ENCODE assay signal across 17 cellular contexts in the genomic region with DNA sequence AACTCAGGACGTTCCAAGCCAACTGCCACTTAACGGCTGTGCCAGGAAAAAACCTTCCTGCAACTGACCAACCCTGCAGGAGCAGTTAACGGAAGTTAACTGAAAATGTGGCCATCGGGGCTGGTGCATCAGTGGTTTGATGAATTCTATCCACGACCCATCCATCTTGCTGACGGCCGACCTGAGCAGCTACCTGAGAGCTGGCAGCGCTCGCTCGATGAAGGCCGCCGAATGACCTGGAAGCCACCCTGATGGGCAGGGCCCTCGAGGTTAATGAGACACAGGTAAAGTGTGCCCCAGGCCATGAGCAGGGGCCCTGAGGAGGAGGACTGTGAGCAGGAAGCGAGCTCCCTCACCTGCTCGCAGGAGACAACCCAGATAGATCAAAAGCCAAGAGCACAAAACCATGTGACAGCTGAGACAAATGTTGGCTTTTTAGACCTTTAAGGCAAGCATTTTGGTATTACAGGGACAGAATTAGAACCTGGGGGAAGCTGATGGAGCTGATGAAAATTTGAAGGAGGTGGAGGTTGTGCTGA. TPM values are rescaled to one million over a fixed set of nuclear protein-coding genes. Genes with fewer than 3 reads are reported as not detected.
"Had no signal": no experiment of that assay in that cellular context is flagged by ENCODE, and none has a peak within 500 bp of the region (broad histone marks: within the 10 kb centered on the region; RNA-seq: fewer than 3 reads in every experiment).

No MANE protein-coding gene starts in this region.

- H3K27ac Mint-ChIP-seq: activated CD4-positive, alpha-beta T cell treated with anti-CD3 and anti-CD28 coated beads, Interleukin-2, amount 10 ng/mL, durations not matched to agents 7 days and 5 days; nephron; stimulated activated naive B cell treated with anti-CD40 and anti-IgM and Interleukin-4, amounts not matched to agents 10 μg/mL and 1 μg/mL and 100 μg/mL, for 72 hours; type B pancreatic cell had no signal

- H3K9me3 ChIP-seq: lower lobe of right lung had no signal

- H3K9me3 Mint-ChIP-seq: activated CD4-positive, alpha-beta T cell treated with anti-CD3 and anti-CD28 coated beads, Interleukin-2, amount 10 ng/mL, durations not matched to agents 7 days and 5 days; stimulated activated naive B cell treated with anti-CD40 and anti-IgM and Interleukin-4, amounts not matched to agents 10 μg/mL and 1 μg/mL and 100 μg/mL, for 72 hours had no signal

- ATAC-seq: foreskin keratinocyte; lower lobe of right lung; SK-N-SH treated with all-trans-retinoic acid at 6 μM for 48 hours; stimulated activated naive B cell treated with anti-CD40 and anti-IgM and Interleukin-4, amounts not matched to agents 10 μg/mL and 1 μg/mL and 100 μg/mL, for 72 hours had no signal

- DNase-seq: activated CD4-positive, alpha-beta T cell treated with anti-CD3 and anti-CD28 coated beads, Interleukin-2, amount 10 ng/mL, durations not matched to agents 7 days and 5 days; activated gamma-delta T cell treated with Interleukin-2 at 50 U/mL for 16 hours; amniotic stem cell; foreskin keratinocyte; glutamatergic neuron; hippocampal formation; lower lobe of right lung; stimulated activated naive B cell treated with anti-CD40 and anti-IgM and Interleukin-4, amounts not matched to agents 10 μg/mL and 1 μg/mL and 100 μg/mL, for 72 hours; T-helper 1 cell; T1000 had no signal

- H3K4me1 Mint-ChIP-seq: stimulated activated naive B cell treated with anti-CD40 and anti-IgM and Interleukin-4, amounts not matched to agents 10 μg/mL and 1 μg/mL and 100 μg/mL, for 72 hours had no signal

- H3K4me3 Mint-ChIP-seq: activated CD4-positive, alpha-beta T cell treated with anti-CD3 and anti-CD28 coated beads, Interleukin-2, amount 10 ng/mL, durations not matched to agents 7 days and 5 days; nephron; stimulated activated naive B cell treated with anti-CD40 and anti-IgM and Interleukin-4, amounts not matched to agents 10 μg/mL and 1 μg/mL and 100 μg/mL, for 72 hours; type B pancreatic cell had no signal

- H3K4me3 ChIP-seq: cardiac muscle cell, lower lobe of right lung had no signal

- H3K27me3 Mint-ChIP-seq: activated CD4-positive, alpha-beta T cell treated with anti-CD3 and anti-CD28 coated beads, Interleukin-2, amount 10 ng/mL, durations not matched to agents 7 days and 5 days had no signal

- H3K4me1 ChIP-seq: foreskin keratinocyte, lower lobe of right lung, parathyroid adenoma had no signal

- H3K36me3 ChIP-seq: cardiac muscle cell, lower lobe of right lung had no signal

- H3K27ac ChIP-seq: cardiac muscle cell, foreskin keratinocyte, lower lobe of right lung, parathyroid adenoma had no signal

- H3K27me3 ChIP-seq: cardiac muscle cell, foreskin keratinocyte had no signal

- H3K36me3 Mint-ChIP-seq: stimulated activated naive B cell treated with anti-CD40 and anti-IgM and Interleukin-4, amounts not matched to agents 10 μg/mL and 1 μg/mL and 100 μg/mL, for 72 hours; type B pancreatic cell had no signal

RNA-seq across cellular contexts. Expression of a gene that starts 55.2 kb away (rescaled TPM):
- total RNA-seq: activated CD4-positive, alpha-beta T cell treated with anti-CD3 and anti-CD28 coated beads, Interleukin-2, amount 10 ng/mL, durations not matched to agents 7 days and 5 days; activated CD8-positive, alpha-beta memory T cell treated with anti-CD3 and anti-CD28 coated beads for 36 hours; cardiac muscle cell; dermis microvascular lymphatic vessel endothelial cell; foreskin keratinocyte; lower lobe of right lung had no signal
